In genomic region chr19:34838248-34838647, GRCh38 we compare ENCODE assay signal across 9 cellular contexts.
A peak's percentile ranks its signal among the peaks of the same experiment; 100 is the strongest.
DNase-seq lines count a peak whose midpoint lies in the region; ATAC-seq, FAIRE-seq and TF ChIP-seq lines count a peak whose summit lies in the region.
"Had no signal": no experiment of that assay in that cellular context is flagged by ENCODE, and none has a peak within 500 bp of the region (broad histone marks: within the 10 kb centered on the region; RNA-seq: fewer than 3 reads in every experiment).

No MANE protein-coding gene starts in this region.

- peak; percentile 31 to 52 for ATAC-seq in lower lobe of right lung
- ATAC-seq in HG02571 (IDR thresholded peaks at IDR 0.05; ENCODE audit: unreplicated experiment) = no peak

- no peak for FAIRE-seq in bronchial epithelial cell (lab: Jason Lieb, UNC)

- no peaks in the 10 kb centered on the region for H3K27me3 ChIP-seq in bronchial epithelial cell (ENCODE audit: control insufficient read depth, insufficient read depth, low read length)
- no peaks in the 10 kb centered on the region for H3K27me3 ChIP-seq in lower lobe of right lung (ENCODE audit: low read depth)

- peaks cover 12% of the 10 kb centered on the region for H3K4me1 ChIP-seq in lower lobe of right lung

- H3K4me3 ChIP-seq in bronchial epithelial cell (ENCODE audit: low read depth, low read length) (no peak overlapping the region), lower lobe of right lung (peak overlapping the region; percentile 32)

- TF ChIP-seq CTCF in C4-2B (conservative IDR thresholded peaks at IDR 0.05) = peak; percentile 52
- peak; percentile 54 for TF ChIP-seq CTCF in bronchial epithelial cell (IDR thresholded peaks at IDR 0.05; ENCODE audit: insufficient read depth, low read length, severe bottlenecking)
- TF ChIP-seq CTCF in lower lobe of right lung (IDR thresholded peaks at IDR 0.05) = no peak

- peak; percentile 19 for DNase-seq in HT-29 (ENCODE audit: low spot score)
- DNase-seq in bronchial epithelial cell (ENCODE audit: low read depth) = peak; percentile 29
- DNase-seq in lower lobe of right lung = no peak
- DNase-seq in stimulated activated naive CD4-positive, alpha-beta T cell (lab: John Stamatoyannopoulos, UW) = no peak
- no peak for DNase-seq in activated gamma-delta T cell treated with Interleukin-2 at 50 U/mL for 16 hours
- DNase-seq in activated effector memory CD4-positive, alpha-beta T cell treated with Interleukin-2 at 50 U/mL for 16 hours = no peak
- DNase-seq: activated naive CD4-positive, alpha-beta T cell treated with Interleukin-2 at 50 U/mL for 16 hours had no signal

- intact Hi-C loops in lower lobe of right lung (cut with DNase I) = no loop called here

- H3K36me3 ChIP-seq in bronchial epithelial cell (ENCODE audit: control insufficient read depth, insufficient read depth, low read length) = no peaks in the 10 kb centered on the region
- no peaks in the 10 kb centered on the region for H3K36me3 ChIP-seq in lower lobe of right lung

- no peaks in the 10 kb centered on the region for H3K9me3 ChIP-seq in lower lobe of right lung

- H3K27ac ChIP-seq in C4-2B (peak overlapping the region; percentile 86), lower lobe of right lung (peak overlapping the region; percentile 56)

Comparison
In these comparisons a context has a peak if more than half of its experiments do, and no peak if none do; other contexts are left out.
1. DNase-seq: peak in HT-29 (single experiment) and bronchial epithelial cell (single experiment); none in lower lobe of right lung (single experiment), stimulated activated naive CD4-positive, alpha-beta T cell (0 of 6), activated gamma-delta T cell treated with Interleukin-2 at 50 U/mL for 16 hours (single experiment) and activated effector memory CD4-positive, alpha-beta T cell treated with Interleukin-2 at 50 U/mL for 16 hours (single experiment).